ENCODE assay signal across 20 cellular contexts in the genomic region with DNA sequence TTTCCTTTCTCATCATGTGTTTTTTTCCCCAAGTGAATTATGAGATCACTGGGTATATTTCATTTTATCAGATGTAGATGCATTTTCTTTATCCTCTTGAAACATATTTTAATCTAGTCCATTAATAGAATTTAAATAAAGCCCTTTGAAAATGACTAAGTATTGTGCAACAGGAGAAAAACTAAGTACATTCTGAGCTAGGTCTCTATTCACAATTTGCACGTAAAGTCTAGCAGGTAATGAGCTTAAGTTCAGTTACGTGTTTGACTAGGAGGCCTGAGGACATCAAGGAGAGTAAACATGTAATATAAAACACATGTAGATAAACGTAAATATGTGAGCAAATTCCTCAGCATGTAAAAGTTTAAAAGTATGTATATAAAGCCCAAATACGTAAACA.
A peak's percentile ranks its signal among the peaks of the same experiment; 100 is the strongest.
DNase-seq lines count a peak whose midpoint lies in the region; ATAC-seq, FAIRE-seq and TF ChIP-seq lines count a peak whose summit lies in the region.
"Had no signal": no experiment of that assay in that cellular context is flagged by ENCODE, and none has a peak within 500 bp of the region (broad histone marks: within the 10 kb centered on the region; RNA-seq: fewer than 3 reads in every experiment).

No MANE protein-coding gene starts in this region.

- POLR2A ChIA-PET in HepG2 (lab: Yijun Ruan, JAX), result no interaction called here

- H4K20me1 ChIP-seq in HepG2 (ENCODE audit: insufficient read depth, low read length), result no peaks in the 10 kb centered on the region

- no peak overlapping the region for H2AFZ ChIP-seq in HepG2 (ENCODE audit: low read length)

- no TSS peak for BruUV-seq in HepG2 (replicated peaks; lab: Mats Ljungman, UMichigan)

- TF ChIP-seq EP300 in HepG2 (IDR thresholded peaks at IDR 0.05; ENCODE audit: low read depth in 2 of 2, low read length in 2 of 2), result no peak
- no peak for TF ChIP-seq EP300 in HepG2 (CRISPR knock-in tag; IDR thresholded peaks at IDR 0.05; ENCODE audit: borderline replicate concordance)

- TF ChIP-seq CTCF in HepG2 (CRISPR knock-in tag; IDR thresholded peaks at IDR 0.05) (no peak), right lobe of liver (IDR thresholded peaks at IDR 0.05) (no peak), left lung (IDR thresholded peaks at IDR 0.05) (no peak), vagina (IDR thresholded peaks at IDR 0.05) (no peak)

- CTCF ChIA-PET in HepG2 (lab: Yijun Ruan, JAX; ENCODE audit: low intra/inter-chr PET ratio, low total read pairs), result no interaction called here

- in situ Hi-C loops in HepG2 (cut with HindIII; ENCODE audit: extremely low pct_ligation_motif_present, low pct_unique_long_range_greater_than_20kb), result no loop called here

- TF ChIP-seq POLR2A in HepG2 (IDR thresholded peaks at IDR 0.05; ENCODE audit: insufficient read depth in 1 of 2, low read depth in 2 of 2, low read length in 2 of 2), result no peak
- no peak for TF ChIP-seq POLR2A in right lobe of liver (IDR thresholded peaks at IDR 0.05)
- no peak for TF ChIP-seq POLR2A in vagina (IDR thresholded peaks at IDR 0.05)

- intact Hi-C loops in HepG2 (cut with micrococcal nuclease; ENCODE audit: unreplicated experiment) (loop anchor here (10.0 kb wide), 1 partner anchor 1771 kb away; a partner anchor contains a TSS), right lobe of liver (cut with DNase I) (no loop called here), left lung (cut with DNase I) (no loop called here), vagina (cut with DNase I) (no loop called here)

- no peaks in the 10 kb centered on the region for H3K4me1 ChIP-seq in HepG2 (ENCODE audit: insufficient read depth, low read length)
- no peaks in the 10 kb centered on the region for H3K4me1 ChIP-seq in right lobe of liver
- H3K4me1 ChIP-seq in left lung, result no peaks in the 10 kb centered on the region
- H3K4me1 ChIP-seq in vagina, result peaks cover 26% of the 10 kb centered on the region

- H3K9me3 ChIP-seq in HepG2 (ENCODE audit: low read length) (no peaks in the 10 kb centered on the region), right lobe of liver (no peaks in the 10 kb centered on the region), left lung (peaks cover 0 to 23% of the 10 kb centered on the region in 2 donors), vagina (no peaks in the 10 kb centered on the region)

- H3K36me3 ChIP-seq in HepG2 (replicated peaks in 1 of 2; ENCODE audit: control insufficient read depth in 1 of 2, insufficient read depth in 2 of 2, low read length in 2 of 2) (no peaks in the 10 kb centered on the region), right lobe of liver (no peaks in the 10 kb centered on the region), left lung (no peaks in the 10 kb centered on the region), vagina (no peaks in the 10 kb centered on the region)

- no peak for TF ChIP-seq RAD21 in HepG2 (CRISPR knock-in tag; IDR thresholded peaks at IDR 0.05)

- no peak for ATAC-seq in HepG2
- ATAC-seq in right lobe of liver, result no peak
- peak; percentile 37 for ATAC-seq in left lung
- ATAC-seq in GM18870 (IDR thresholded peaks at IDR 0.05; ENCODE audit: unreplicated experiment), result no peak

- WGBS in HepG2 (ENCODE audit: low lambda C conversion rate), result 38% methylated on average over 4 of the region's 4 CpGs
- 82% methylated on average over 4 of the region's 4 CpGs for WGBS in right lobe of liver (ENCODE audit: insufficient coverage, low coverage, low lambda C conversion rate, missing lambda C conversion rate)

- H3K27me3 ChIP-seq in HepG2 (ENCODE audit: control insufficient read depth in 1 of 2, insufficient read depth in 2 of 2, low read length in 2 of 2) (no peaks in the 10 kb centered on the region), right lobe of liver (no peaks in the 10 kb centered on the region), left lung (no peaks in the 10 kb centered on the region), vagina (no peaks in the 10 kb centered on the region)

- no peaks in the 10 kb centered on the region for H3K79me2 ChIP-seq in HepG2 (ENCODE audit: insufficient read depth, low read length)

- H3K9ac ChIP-seq in HepG2 (ENCODE audit: insufficient read depth, low read depth, low read length), result no peak overlapping the region
- H3K9ac ChIP-seq: KMS-11 had no signal

- no peak for FAIRE-seq in HepG2 (lab: Jason Lieb, UNC)
- FAIRE-seq in GM19239 (lab: Jason Lieb, UNC), result no peak
- FAIRE-seq: A204.1, GM12878 had no signal

- H3K4me3 ChIP-seq in HepG2 (replicated peaks in 1 of 3; ENCODE audit: insufficient read depth in 1 of 3, low read depth in 2 of 3, low read length in 3 of 3), result no peak overlapping the region
- no peak overlapping the region for H3K4me3 ChIP-seq in right lobe of liver
- no peak overlapping the region for H3K4me3 ChIP-seq in left lung
- no peak overlapping the region for H3K4me3 ChIP-seq in vagina
- H3K4me3 ChIP-seq: GM12878 had no signal

- no peak overlapping the region for H3K27ac ChIP-seq in HepG2 (ENCODE audit: extremely low read length, insufficient read depth, low read length)
- H3K27ac ChIP-seq in right lobe of liver, result no peak overlapping the region
- peak overlapping the region; percentile 80 for H3K27ac ChIP-seq in epithelial cell of prostate
- H3K27ac ChIP-seq in left lung, result no peak overlapping the region
- peak overlapping the region; percentile 18 for H3K27ac ChIP-seq in vagina
- H3K27ac ChIP-seq: KMS-11 had no signal

- DNase-seq in HepG2 (ENCODE audit: low spot score) (no peak), right lobe of liver (no peak), epithelial cell of prostate (ENCODE audit: low read depth, low spot score) (no peak), left lung (no peak), vagina (ENCODE audit: extremely low spot score in 2 of 2) (no peak), cerebellar cortex (ENCODE audit: low spot score) (no peak), GM19239 (ENCODE audit: insufficient read length, low spot score) (no peak)
- DNase-seq: Caco-2; CD4-positive, alpha-beta T cell; DMS153; GF-D8; GOT3; NCI-H1417; NCI-H187; NCI-H2107; NCI-H510A had no signal

- H3K4me2 ChIP-seq in HepG2 (ENCODE audit: low read depth, low read length), result no peak overlapping the region
- H3K4me2 ChIP-seq: KMS-11 had no signal

TF ChIP-seq in HepG2, 621 proteins besides CTCF, POLR2A, EP300 and RAD21:
- TF ChIP-seq YEATS2 (CRISPR knock-in tag; IDR thresholded peaks at IDR 0.05; ENCODE audit: borderline replicate concordance) (no peak), FOXA1 (IDR thresholded peaks at IDR 0.05) (no peak), FOXA1 (CRISPR knock-in tag; IDR thresholded peaks at IDR 0.05) (no peak), FOXK2 (IDR thresholded peaks at IDR 0.05) (no peak), PHF21A (CRISPR knock-in tag; IDR thresholded peaks at IDR 0.05) (no peak), CEBPB (IDR thresholded peaks at IDR 0.05; ENCODE audit: borderline replicate concordance, low read depth, low read length) (peak; percentile 25; the same call in 1 of the 2 replicates)

Comparison
In these comparisons a context has a peak if more than half of its experiments do, and no peak if none do; other contexts are left out.
1. H3K27ac ChIP-seq: peak in epithelial cell of prostate (single experiment) and vagina (single experiment); none in HepG2 (single experiment), right lobe of liver (0 of 3) and left lung (0 of 2).